1 cellular context compared by ENCODE assay signal in the genomic region with DNA sequence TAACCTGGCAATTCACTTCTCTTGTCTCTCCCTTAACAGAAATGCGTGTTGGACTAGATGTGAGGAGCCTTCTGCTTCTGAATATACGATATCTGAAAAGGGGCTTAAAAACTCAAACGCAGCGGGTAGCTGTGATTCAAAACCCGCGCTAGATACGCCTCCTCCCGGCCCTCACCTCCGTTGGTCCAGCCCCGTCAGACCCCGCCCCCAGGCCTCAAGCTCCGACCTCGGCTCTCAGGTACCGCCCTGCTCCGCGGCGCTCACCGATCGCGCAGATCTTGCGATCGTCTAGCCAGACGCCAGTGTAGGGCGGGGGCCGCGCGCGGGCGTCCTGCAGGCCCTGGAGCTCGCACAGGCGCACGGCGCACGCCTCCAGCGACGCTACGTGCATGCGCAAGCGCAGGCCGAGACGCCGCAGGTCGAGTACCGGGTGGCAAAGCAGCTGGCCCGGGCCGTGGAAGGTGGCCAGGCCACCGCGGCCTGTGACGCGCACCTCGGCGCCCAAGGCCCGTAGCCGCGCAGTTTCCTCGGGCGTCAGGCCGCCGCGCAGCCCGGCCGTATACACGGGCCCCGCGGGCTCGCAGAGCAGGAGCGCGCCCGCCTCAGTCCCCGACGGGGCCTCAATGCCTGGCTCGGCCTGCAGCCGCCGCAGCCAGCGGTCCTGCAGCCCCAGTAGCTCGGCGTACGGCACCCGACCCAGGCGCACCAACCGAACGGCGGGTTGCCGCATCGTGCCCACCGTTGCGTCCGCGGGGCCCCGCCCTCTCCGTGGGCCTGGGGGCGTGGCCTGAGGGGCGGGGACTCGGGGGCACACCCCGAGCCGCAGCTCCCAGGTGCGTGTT.
TF ChIP-seq lines count a peak whose summit lies in the region.

A gene (minus strand): TSS at position 751 of the 842 bp plus-strand sequence. CDS start 21 bp downstream, at position 730.

TF ChIP-seq in HepG2, 621 proteins besides CTCF, POLR2A, EP300 and RAD21 (continued from another document):
- TF ChIP-seq, protein P1, sequence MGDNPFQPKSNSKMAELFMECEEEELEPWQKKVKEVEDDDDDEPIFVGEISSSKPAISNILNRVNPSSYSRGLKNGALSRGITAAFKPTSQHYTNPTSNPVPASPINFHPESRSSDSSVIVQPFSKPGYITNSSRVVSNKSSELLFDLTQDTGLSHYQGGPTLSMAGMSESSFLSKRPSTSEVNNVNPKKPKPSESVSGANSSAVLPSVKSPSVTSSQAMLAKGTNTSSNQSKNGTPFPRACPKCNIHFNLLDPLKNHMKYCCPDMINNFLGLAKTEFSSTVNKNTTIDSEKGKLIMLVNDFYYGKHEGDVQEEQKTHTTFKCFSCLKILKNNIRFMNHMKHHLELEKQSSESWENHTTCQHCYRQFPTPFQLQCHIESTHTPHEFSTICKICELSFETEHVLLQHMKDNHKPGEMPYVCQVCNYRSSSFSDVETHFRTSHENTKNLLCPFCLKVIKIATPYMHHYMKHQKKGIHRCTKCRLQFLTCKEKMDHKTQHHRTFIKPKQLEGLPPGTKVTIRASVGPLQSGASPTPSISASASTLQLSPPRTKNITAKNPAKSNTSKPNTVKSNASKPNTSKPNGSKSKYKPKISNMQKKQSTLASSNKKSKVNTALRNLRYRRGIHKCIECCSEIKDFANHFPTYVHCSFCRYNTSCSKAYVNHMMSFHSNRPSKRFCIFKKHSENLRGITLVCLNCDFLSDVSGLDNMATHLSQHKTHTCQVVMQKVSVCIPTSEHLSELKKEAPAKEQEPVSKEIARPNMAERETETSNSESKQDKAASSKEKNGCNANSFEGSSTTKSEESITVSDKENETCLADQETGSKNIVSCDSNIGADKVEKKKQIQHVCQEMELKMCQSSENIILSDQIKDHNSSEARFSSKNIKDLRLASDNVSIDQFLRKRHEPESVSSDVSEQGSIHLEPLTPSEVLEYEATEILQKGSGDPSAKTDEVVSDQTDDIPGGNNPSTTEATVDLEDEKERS (CRISPR knock-in tag; IDR thresholded peaks at IDR 0.05), result no peak
- TF ChIP-seq PRMT3 (CRISPR knock-in tag; IDR thresholded peaks at IDR 0.05; ENCODE audit: borderline replicate concordance, low read depth) (peak; percentile 93; the same call in 1 of the 2 replicates), DMAP1 (CRISPR knock-in tag; IDR thresholded peaks at IDR 0.05) (peak; percentile 70), ZNF367 (CRISPR knock-in tag; IDR thresholded peaks at IDR 0.05; ENCODE audit: borderline replicate concordance) (no peak), BRCA1 (CRISPR knock-in tag; IDR thresholded peaks at IDR 0.05) (no peak; the same call in 1 of the 2 replicates), PTBP1 (IDR thresholded peaks at IDR 0.05; ENCODE audit: low read depth, low read length, poor library complexity, severe bottlenecking) (no peak), KDM2A (CRISPR knock-in tag; IDR thresholded peaks at IDR 0.05; ENCODE audit: borderline replicate concordance, low read depth) (peak; percentile 70), POLR2G (IDR thresholded peaks at IDR 0.05; ENCODE audit: low read depth, low read length) (peak; percentile 88), TOPORS (CRISPR knock-in tag; IDR thresholded peaks at IDR 0.05) (peak; percentile 88), MTF1 (CRISPR knock-in tag; IDR thresholded peaks at IDR 0.05) (no peak)
- TF ChIP-seq, protein P2, sequence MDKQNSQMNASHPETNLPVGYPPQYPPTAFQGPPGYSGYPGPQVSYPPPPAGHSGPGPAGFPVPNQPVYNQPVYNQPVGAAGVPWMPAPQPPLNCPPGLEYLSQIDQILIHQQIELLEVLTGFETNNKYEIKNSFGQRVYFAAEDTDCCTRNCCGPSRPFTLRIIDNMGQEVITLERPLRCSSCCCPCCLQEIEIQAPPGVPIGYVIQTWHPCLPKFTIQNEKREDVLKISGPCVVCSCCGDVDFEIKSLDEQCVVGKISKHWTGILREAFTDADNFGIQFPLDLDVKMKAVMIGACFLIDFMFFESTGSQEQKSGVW (CRISPR knock-in tag; IDR thresholded peaks at IDR 0.05; ENCODE audit: borderline replicate concordance), result no peak
- TF ChIP-seq, protein P3, sequence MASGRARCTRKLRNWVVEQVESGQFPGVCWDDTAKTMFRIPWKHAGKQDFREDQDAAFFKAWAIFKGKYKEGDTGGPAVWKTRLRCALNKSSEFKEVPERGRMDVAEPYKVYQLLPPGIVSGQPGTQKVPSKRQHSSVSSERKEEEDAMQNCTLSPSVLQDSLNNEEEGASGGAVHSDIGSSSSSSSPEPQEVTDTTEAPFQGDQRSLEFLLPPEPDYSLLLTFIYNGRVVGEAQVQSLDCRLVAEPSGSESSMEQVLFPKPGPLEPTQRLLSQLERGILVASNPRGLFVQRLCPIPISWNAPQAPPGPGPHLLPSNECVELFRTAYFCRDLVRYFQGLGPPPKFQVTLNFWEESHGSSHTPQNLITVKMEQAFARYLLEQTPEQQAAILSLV (CRISPR knock-in tag; IDR thresholded peaks at IDR 0.05; ENCODE audit: borderline replicate concordance), result peak; percentile 92; the same call in 1 of the 2 replicates
